Comparison of ENCODE assay signal across 12 cellular contexts in genomic region chr3:193829781-193830180, GRCh38.
DNase-seq lines count a peak whose midpoint lies in the region; ATAC-seq, FAIRE-seq and TF ChIP-seq lines count a peak whose summit lies in the region.
"Had no signal": no experiment of that assay in that cellular context is flagged by ENCODE, and none has a peak within 500 bp of the region (broad histone marks: within the 10 kb centered on the region; RNA-seq: fewer than 3 reads in every experiment).

No MANE protein-coding gene starts in this region.

- H4K20me1 ChIP-seq in osteoblast (ENCODE audit: insufficient read depth, low read length) = no peaks in the 10 kb centered on the region

- H3K79me2 ChIP-seq in osteoblast (ENCODE audit: insufficient read depth, low read length) = no peaks in the 10 kb centered on the region

- peaks cover 7% of the 10 kb centered on the region for H3K4me1 ChIP-seq in osteoblast (ENCODE audit: insufficient read depth, low read length)

- peaks cover 27% of the 10 kb centered on the region for H3K27me3 ChIP-seq in osteoblast (ENCODE audit: insufficient read depth, low read length)
- H3K27me3 ChIP-seq: neutrophil had no signal

- ATAC-seq in HG03439 (IDR thresholded peaks at IDR 0.05; ENCODE audit: unreplicated experiment) (no peak), GM21723 (IDR thresholded peaks at IDR 0.05; ENCODE audit: unreplicated experiment) (no peak)

- H3K27ac ChIP-seq in epithelial cell of prostate (peak overlapping the region; percentile 100), osteoblast (ENCODE audit: low read depth, low read length) (no peak overlapping the region)
- H3K27ac ChIP-seq: neutrophil had no signal

- no peak for FAIRE-seq in frontal cortex (lab: Jason Lieb, UNC)

- H3K4me3 ChIP-seq in osteoblast (ENCODE audit: insufficient read depth, low read length) = no peak overlapping the region

- H3K9me3 ChIP-seq in osteoblast (ENCODE audit: low read depth, low read length) = no peaks in the 10 kb centered on the region
- H3K9me3 ChIP-seq: neutrophil had no signal

- DNase-seq in DMS53 treated with DMSO at 0.1 percent for 48 hours (lab: John Stamatoyannopoulos, UW; ENCODE audit: unreplicated experiment) (peak; percentile 61), NCI-H69 (lab: John Stamatoyannopoulos, UW) (peak; percentile 18), epithelial cell of prostate (ENCODE audit: low read depth, low spot score) (peak; percentile 98), osteoblast (ENCODE audit: insufficient read length, low spot score, missing footprints) (peak; percentile 73), frontal cortex (ENCODE audit: low spot score in 2 of 2) (no peak), anterior cingulate cortex (lab: John Stamatoyannopoulos, UW) (no peak)
- DNase-seq: CD8-positive, alpha-beta memory T cell; hypothalamus; NCI-H1436 treated with DMSO at 0.1 percent for 48 hours had no signal

- no peak overlapping the region for H2AFZ ChIP-seq in osteoblast (ENCODE audit: low read length)

- no peak for TF ChIP-seq CTCF in osteoblast (IDR thresholded peaks at IDR 0.05; ENCODE audit: extremely low read depth, low read depth, low read length)

- H3K36me3 ChIP-seq in osteoblast (ENCODE audit: insufficient read depth, low read length) = no peaks in the 10 kb centered on the region
- H3K36me3 ChIP-seq: neutrophil had no signal

- H3K4me2 ChIP-seq in osteoblast (ENCODE audit: insufficient read depth, low read length) = no peak overlapping the region

Comparison
In these comparisons a context has a peak if more than half of its experiments do, and no peak if none do; other contexts are left out.
1. DNase-seq: peak in DMS53 treated with DMSO at 0.1 percent for 48 hours (single experiment), NCI-H69 (single experiment), epithelial cell of prostate (single experiment) and osteoblast (single experiment); none in frontal cortex (0 of 2) and anterior cingulate cortex (0 of 58).